16 cellular contexts compared by ENCODE assay signal in genomic region chr12:93946542-93947150, GRCh38.
A peak's percentile ranks its signal among the peaks of the same experiment; 100 is the strongest.
DNase-seq lines count a peak whose midpoint lies in the region; ATAC-seq and TF ChIP-seq lines count a peak whose summit lies in the region.
"Had no signal": no experiment of that assay in that cellular context is flagged by ENCODE, and none has a peak within 500 bp of the region (broad histone marks: within the 10 kb centered on the region; RNA-seq: fewer than 3 reads in every experiment).

No MANE protein-coding gene starts in this region.

- H3K4me3 ChIP-seq in choroid plexus epithelial cell (ENCODE audit: low read depth, low read length), result no peak overlapping the region
- H3K4me3 ChIP-seq: GM23338, lung, skin epidermis had no signal

- H3K4me3 Mint-ChIP-seq in type B pancreatic cell (no peak overlapping the region), T-cell (no peak overlapping the region)
- H3K4me3 Mint-ChIP-seq: activated naive CD8-positive, alpha-beta T cell treated with anti-CD3 and anti-CD28 coated beads, Interleukin-2, amount 50 U/mL, for 24 hours; GM23338; naive thymus-derived CD4-positive, alpha-beta T cell had no signal

- CTCF ChIA-PET in T-cell (lab: Charles Lee), result interaction anchor here in 1 of 2 donors (0.7 kb wide), 1 partner anchor 768 kb away, joined by 4 read pairs; no protein-coding TSS in a partner anchor

- H3K27me3 Mint-ChIP-seq in type B pancreatic cell, result no peaks in the 10 kb centered on the region
- H3K27me3 Mint-ChIP-seq in T-cell, result no peaks in the 10 kb centered on the region

- H3K36me3 Mint-ChIP-seq in type B pancreatic cell (no peaks in the 10 kb centered on the region), T-cell (peaks cover 9% of the 10 kb centered on the region)

- H3K9me3 Mint-ChIP-seq in type B pancreatic cell, result peaks cover 11% of the 10 kb centered on the region
- peaks cover 0 to 16% (median 7%) of the 10 kb centered on the region in 3 donors for H3K9me3 Mint-ChIP-seq in T-cell

- peak; percentile 22 for DNase-seq in GM04504 (ENCODE audit: low read depth)
- DNase-seq in NCI-H446 treated with DMSO at 0.1 percent for 48 hours (lab: John Stamatoyannopoulos, UW), result peak; percentile 11
- peak; percentile 19 for DNase-seq in choroid plexus epithelial cell (ENCODE audit: low read depth)
- peak; percentile 68 for DNase-seq in kidney tubule cell (ENCODE audit: low spot score)
- DNase-seq in type B pancreatic cell (ENCODE audit: extremely low spot score, unreplicated experiment), result no peak
- no peak for DNase-seq in T-cell
- DNase-seq: activated CD4-positive, CD25-positive, alpha-beta regulatory T cell; activated naive CD8-positive, alpha-beta T cell treated with anti-CD3 and anti-CD28 coated beads, Interleukin-2, amount 50 U/mL, for 24 hours; glutamatergic neuron; naive thymus-derived CD4-positive, alpha-beta T cell; NCI-H1105 treated with DMSO at 0.1 percent for 48 hours had no signal

- H3K4me1 Mint-ChIP-seq in type B pancreatic cell (ENCODE audit: unreplicated experiment), result no peaks in the 10 kb centered on the region
- no peaks in the 10 kb centered on the region for H3K4me1 Mint-ChIP-seq in T-cell
- H3K4me1 Mint-ChIP-seq: activated naive CD8-positive, alpha-beta T cell treated with anti-CD3 and anti-CD28 coated beads, Interleukin-2, amount 50 U/mL, for 24 hours had no signal

- POLR2A ChIA-PET in T-cell (lab: Charles Lee), result no interaction called here

- ATAC-seq in GM21723 (IDR thresholded peaks at IDR 0.05; ENCODE audit: unreplicated experiment), result no peak
- no peak for ATAC-seq in SK-N-SH treated with all-trans-retinoic acid at 6 μM for 48 hours
- ATAC-seq in T-cell (replicated peaks in 1 of 4), result no peak
- ATAC-seq: activated naive CD8-positive, alpha-beta T cell treated with anti-CD3 and anti-CD28 coated beads, Interleukin-2, amount 50 U/mL, for 24 hours; GM23338; naive thymus-derived CD4-positive, alpha-beta T cell had no signal

- H3K27ac Mint-ChIP-seq in type B pancreatic cell (no peak overlapping the region), T-cell (no peak overlapping the region)
- H3K27ac Mint-ChIP-seq: activated naive CD8-positive, alpha-beta T cell treated with anti-CD3 and anti-CD28 coated beads, Interleukin-2, amount 50 U/mL, for 24 hours; GM23338; naive thymus-derived CD4-positive, alpha-beta T cell had no signal

- TF ChIP-seq CTCF in choroid plexus epithelial cell (conservative IDR thresholded peaks at IDR 0.05; ENCODE audit: low read depth, low read length), result no peak
- no peak for TF ChIP-seq CTCF in type B pancreatic cell (conservative IDR thresholded peaks at IDR 0.05)

TF ChIP-seq in SK-N-SH treated with all-trans-retinoic acid at 6 μM for 48 hours, 23 proteins besides CTCF, POLR2A, EP300 and RAD21:
- TF ChIP-seq CSDC2 (CRISPR knock-in tag; IDR thresholded peaks at IDR 0.05) (no peak), ZNF565 (CRISPR knock-in tag; conservative IDR thresholded peaks at IDR 0.05; ENCODE audit: low read depth) (no peak), PPARA (CRISPR knock-in tag; IDR thresholded peaks at IDR 0.05; ENCODE audit: borderline replicate concordance) (no peak), ARNTL (CRISPR knock-in tag; IDR thresholded peaks at IDR 0.05; ENCODE audit: borderline replicate concordance, low read depth) (no peak)

Comparison
In these comparisons a context has a peak if more than half of its experiments do, and no peak if none do; other contexts are left out.
1. DNase-seq: peak in GM04504 (single experiment), NCI-H446 treated with DMSO at 0.1 percent for 48 hours (single experiment), choroid plexus epithelial cell (single experiment) and kidney tubule cell (single experiment); none in type B pancreatic cell (single experiment) and T-cell (0 of 34).